In the genomic region with DNA sequence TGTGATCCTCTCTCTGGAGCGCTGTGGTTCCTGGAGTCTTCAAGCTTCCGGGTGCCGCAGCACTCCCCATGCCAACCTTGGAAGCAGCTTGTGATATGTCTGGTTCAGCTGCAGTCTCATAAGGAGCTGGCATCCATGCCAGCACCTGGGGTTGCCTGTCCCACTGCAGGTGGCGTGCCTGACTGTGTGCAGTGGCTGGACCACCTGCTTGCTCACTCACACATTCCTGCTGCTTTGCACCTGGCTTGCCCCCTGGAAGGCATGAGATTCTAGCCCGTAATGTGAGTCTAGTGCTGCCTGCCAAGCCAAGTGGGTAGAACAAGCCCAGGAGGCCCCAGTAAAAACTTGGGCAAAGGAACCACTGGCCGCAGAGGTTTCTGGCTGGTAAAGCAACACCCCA, we compare ENCODE assay signal across 24 cellular contexts.
"Had no signal": no experiment of that assay in that cellular context is flagged by ENCODE, and none has a peak within 500 bp of the region (broad histone marks: within the 10 kb centered on the region; RNA-seq: fewer than 3 reads in every experiment).

No MANE protein-coding gene starts in this region.

- H3K4me2 ChIP-seq: smooth muscle cell had no signal

- H3K4me3 ChIP-seq: ascending aorta, left lung, lung, sigmoid colon, smooth muscle cell, thoracic aorta, upper lobe of left lung had no signal

- H3K9me3 ChIP-seq: ascending aorta, sigmoid colon, thoracic aorta, upper lobe of left lung had no signal

- H3K27me3 ChIP-seq: ascending aorta, brain microvascular endothelial cell, foreskin keratinocyte, left lung, sigmoid colon, upper lobe of left lung had no signal

- ATAC-seq: activated naive CD4-positive, alpha-beta T cell treated with anti-CD3 and anti-CD28 coated beads, Interleukin-2, amount 50 U/mL, for 72 hours; foreskin keratinocyte; left lung had no signal

- DNase-seq: activated CD4-positive, alpha-beta T cell treated with anti-CD3 and anti-CD28 coated beads for 1 hour; activated CD4-positive, alpha-beta T cell treated with anti-CD3 and anti-CD28 coated beads, Interleukin-2, amount 50 U/mL, for 1 hour; activated T-cell treated with anti-CD3 and anti-CD28 coated beads, Interleukin-2, amount 50 U/mL, for 1 hour; brain microvascular endothelial cell; caudate nucleus; dermis blood vessel endothelial cell; effector CD8-positive, alpha-beta T cell; foreskin keratinocyte; immature natural killer cell; kidney glomerular epithelial cell; naive B cell; occipital lobe; sigmoid colon; stimulated activated CD4-positive, alpha-beta T cell treated with anti-CD3 and anti-CD28 coated beads, Interleukin-2, amount 100 ng/mL, for 48 hours; stimulated activated CD8-positive, alpha-beta memory T cell treated with anti-CD3 and anti-CD28 coated beads, Interleukin-4, amount 100 ng/mL, for 48 hours; stimulated activated naive CD4-positive, alpha-beta T cell; WERI-Rb-1 had no signal

- H3K4me1 ChIP-seq: ascending aorta, foreskin keratinocyte, left lung, sigmoid colon, upper lobe of left lung had no signal

- H3K27ac ChIP-seq: ascending aorta, brain microvascular endothelial cell, foreskin keratinocyte, left lung, sigmoid colon, thoracic aorta, upper lobe of left lung, WERI-Rb-1 had no signal

- H3K36me3 ChIP-seq: ascending aorta, brain microvascular endothelial cell, left lung, sigmoid colon, thoracic aorta, upper lobe of left lung, WERI-Rb-1 had no signal
